Comparison of ENCODE assay signal across 32 cellular contexts in the genomic region with DNA sequence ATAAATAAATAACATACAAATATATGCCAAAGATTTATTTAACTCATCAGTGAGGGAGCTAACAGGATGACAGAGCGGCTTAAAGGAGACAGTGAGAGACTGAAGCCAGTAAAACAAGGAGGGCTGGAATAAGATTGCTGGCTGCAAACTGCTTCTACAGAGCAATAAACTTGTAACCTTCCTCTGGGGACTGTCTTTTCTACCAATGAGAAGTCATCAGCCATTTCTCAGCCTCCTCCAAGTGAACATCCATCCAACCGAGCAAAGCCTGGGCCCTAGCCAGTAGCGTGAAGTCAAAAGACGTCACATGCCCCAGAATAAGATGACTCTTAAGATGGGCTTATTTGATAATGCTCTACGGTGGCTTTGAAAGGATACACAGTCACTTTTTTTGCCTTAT. TPM values are rescaled to one million over a fixed set of nuclear protein-coding genes. Genes with fewer than 3 reads are reported as not detected.
"Had no signal": no experiment of that assay in that cellular context is flagged by ENCODE, and none has a peak within 500 bp of the region (broad histone marks: within the 10 kb centered on the region; RNA-seq: fewer than 3 reads in every experiment).

No MANE protein-coding gene starts in this region.

- H3K36me3 Mint-ChIP-seq: activated naive CD8-positive, alpha-beta T cell; brain had no signal

- H3K36me3 ChIP-seq: MG63, SJSA1 had no signal

- H3K27me3 ChIP-seq: SJSA1 had no signal

- ATAC-seq: activated CD8-positive, alpha-beta T cell treated with anti-CD3 and anti-CD28 coated beads for 36 hours; activated naive CD8-positive, alpha-beta T cell treated with anti-CD3 and anti-CD28 coated beads, Interleukin-2, amount 50 U/mL, for 24 hours; Panc1 had no signal

- H3K4me3 ChIP-seq: MG63, SJSA1 had no signal

- H3K4me2 ChIP-seq: SK-N-SH had no signal

- H3K4me3 Mint-ChIP-seq: activated CD4-positive, alpha-beta T cell treated with anti-CD3 and anti-CD28 coated beads, Interleukin-2, amount 10 ng/mL, durations not matched to agents 24 days and 14 days; activated CD8-positive, alpha-beta T cell treated with anti-CD3 and anti-CD28 coated beads for 36 hours; activated naive CD4-positive, alpha-beta T cell treated with anti-CD3 and anti-CD28 coated beads for 36 hours; activated naive CD8-positive, alpha-beta T cell; activated naive CD8-positive, alpha-beta T cell treated with anti-CD3 and anti-CD28 coated beads, Interleukin-2, amount 50 U/mL, for 24 hours; brain; T-helper 1 cell treated with Interleukin-12 subunit alpha and Interleukin-12 subunit beta and Interleukin-4 antibody, amounts not matched to agents 30 μg/mL and 1 μg/mL, for 36 hours; T-helper 2 cell treated with Interferon-gamma antibody and Interleukin-4, amounts not matched to agents 5 μg/mL and 100 μg/mL, for 36 hours had no signal

- H3K9me3 Mint-ChIP-seq: activated CD4-positive, alpha-beta T cell treated with anti-CD3 and anti-CD28 coated beads, Interleukin-2, amount 10 ng/mL, durations not matched to agents 24 days and 14 days; activated CD8-positive, alpha-beta T cell treated with anti-CD3 and anti-CD28 coated beads for 36 hours; activated naive CD4-positive, alpha-beta T cell treated with anti-CD3 and anti-CD28 coated beads for 36 hours; activated naive CD8-positive, alpha-beta T cell treated with anti-CD3 and anti-CD28 coated beads, Interleukin-2, amount 50 U/mL, for 24 hours; activated T-helper 2 cell treated with anti-CD3 and anti-CD28 coated beads, Interferon-gamma antibody, Interleukin-2, Interleukin-4, amounts not matched to agents 10 μg/mL and 5 μg/mL and 100 μg/mL, durations not matched to agents 14 hours and 24 hours and 36 hours; brain; T-helper 1 cell treated with Interleukin-12 subunit alpha and Interleukin-12 subunit beta and Interleukin-4 antibody, amounts not matched to agents 30 μg/mL and 1 μg/mL, for 36 hours; T-helper 2 cell treated with Interferon-gamma antibody and Interleukin-4, amounts not matched to agents 5 μg/mL and 100 μg/mL, for 36 hours had no signal

- H3K27ac Mint-ChIP-seq: activated CD4-positive, alpha-beta T cell treated with anti-CD3 and anti-CD28 coated beads, Interleukin-2, amount 10 ng/mL, durations not matched to agents 24 days and 14 days; activated CD8-positive, alpha-beta T cell treated with anti-CD3 and anti-CD28 coated beads for 36 hours; activated naive CD4-positive, alpha-beta T cell treated with anti-CD3 and anti-CD28 coated beads for 36 hours; activated naive CD8-positive, alpha-beta T cell; activated naive CD8-positive, alpha-beta T cell treated with anti-CD3 and anti-CD28 coated beads, Interleukin-2, amount 50 U/mL, for 24 hours; activated T-helper 2 cell treated with anti-CD3 and anti-CD28 coated beads, Interferon-gamma antibody, Interleukin-2, Interleukin-4, amounts not matched to agents 10 μg/mL and 5 μg/mL and 100 μg/mL, durations not matched to agents 14 hours and 24 hours and 36 hours; brain; T-helper 1 cell treated with Interleukin-12 subunit alpha and Interleukin-12 subunit beta and Interleukin-4 antibody, amounts not matched to agents 30 μg/mL and 1 μg/mL, for 36 hours; T-helper 2 cell treated with Interferon-gamma antibody and Interleukin-4, amounts not matched to agents 5 μg/mL and 100 μg/mL, for 36 hours had no signal

- DNase-seq: activated CD4-positive, alpha-beta T cell treated with anti-CD3 and anti-CD28 coated beads, Interleukin-2, amount 10 ng/mL, durations not matched to agents 24 days and 14 days; activated CD4-positive, alpha-beta T cell treated with anti-CD3 and anti-CD28 coated beads, Interleukin-2, amount 50 U/mL, for 4 hours; activated CD8-positive, alpha-beta T cell treated with anti-CD3 and anti-CD28 coated beads for 36 hours; activated gamma-delta T cell; activated naive CD4-positive, alpha-beta T cell treated with anti-CD3 and anti-CD28 coated beads for 36 hours; activated naive CD8-positive, alpha-beta T cell treated with anti-CD3 and anti-CD28 coated beads, Interleukin-2, amount 50 U/mL, for 24 hours; activated T-cell treated with anti-CD3 and anti-CD28 coated beads, Interleukin-2, amount 50 U/mL, for 1 hour; anterior cingulate cortex; caudate nucleus; cerebellar nuclear complex; Kasumi-1; MG63; NCI-H1048; NCI-H1105 treated with DMSO at 0.1 percent for 48 hours; NCI-H1436; NCI-H1694; NCI-H1930; NCI-H2081 treated with DMSO at 0.1 percent for 48 hours; NCI-H226; NCI-H524 treated with DMSO at 0.1 percent for 48 hours; SHP77 treated with DMSO at 0.1 percent for 48 hours; SK-N-SH had no signal

- H3K9me3 ChIP-seq: MG63, SK-N-SH had no signal

- H3K27ac ChIP-seq: SJSA1 had no signal

RNA-seq across cellular contexts. Expression of gene CPXM1, which starts 42.5 kb away (rescaled TPM):
- total RNA-seq: bronchial epithelial cell, NCI-H460, RPMI7951 had no signal

RNA-seq across cellular contexts. Expression of gene C20orf141, which starts 56.8 kb away (rescaled TPM):
- total RNA-seq: activated CD4-positive, alpha-beta T cell treated with anti-CD3 and anti-CD28 coated beads, Interleukin-2, amount 10 ng/mL, durations not matched to agents 24 days and 14 days; activated CD8-positive, alpha-beta T cell treated with anti-CD3 and anti-CD28 coated beads for 36 hours; activated naive CD4-positive, alpha-beta T cell treated with anti-CD3 and anti-CD28 coated beads for 36 hours; activated T-helper 2 cell treated with anti-CD3 and anti-CD28 coated beads, Interferon-gamma antibody, Interleukin-2, Interleukin-4, amounts not matched to agents 10 μg/mL and 5 μg/mL and 100 μg/mL, durations not matched to agents 14 hours and 24 hours and 36 hours; bronchial epithelial cell; NCI-H460; RPMI7951; SJSA1 had no signal

RNA-seq across cellular contexts. Expression of gene TMEM239, which starts 58.2 kb away (rescaled TPM):
- total RNA-seq: activated CD4-positive, alpha-beta T cell treated with anti-CD3 and anti-CD28 coated beads, Interleukin-2, amount 10 ng/mL, durations not matched to agents 24 days and 14 days; activated CD8-positive, alpha-beta T cell treated with anti-CD3 and anti-CD28 coated beads for 36 hours; activated naive CD4-positive, alpha-beta T cell treated with anti-CD3 and anti-CD28 coated beads for 36 hours; activated T-helper 2 cell treated with anti-CD3 and anti-CD28 coated beads, Interferon-gamma antibody, Interleukin-2, Interleukin-4, amounts not matched to agents 10 μg/mL and 5 μg/mL and 100 μg/mL, durations not matched to agents 14 hours and 24 hours and 36 hours; bronchial epithelial cell; NCI-H460; RPMI7951; SJSA1 had no signal
